ENCODE assay signal across 8 cellular contexts in the genomic region with DNA sequence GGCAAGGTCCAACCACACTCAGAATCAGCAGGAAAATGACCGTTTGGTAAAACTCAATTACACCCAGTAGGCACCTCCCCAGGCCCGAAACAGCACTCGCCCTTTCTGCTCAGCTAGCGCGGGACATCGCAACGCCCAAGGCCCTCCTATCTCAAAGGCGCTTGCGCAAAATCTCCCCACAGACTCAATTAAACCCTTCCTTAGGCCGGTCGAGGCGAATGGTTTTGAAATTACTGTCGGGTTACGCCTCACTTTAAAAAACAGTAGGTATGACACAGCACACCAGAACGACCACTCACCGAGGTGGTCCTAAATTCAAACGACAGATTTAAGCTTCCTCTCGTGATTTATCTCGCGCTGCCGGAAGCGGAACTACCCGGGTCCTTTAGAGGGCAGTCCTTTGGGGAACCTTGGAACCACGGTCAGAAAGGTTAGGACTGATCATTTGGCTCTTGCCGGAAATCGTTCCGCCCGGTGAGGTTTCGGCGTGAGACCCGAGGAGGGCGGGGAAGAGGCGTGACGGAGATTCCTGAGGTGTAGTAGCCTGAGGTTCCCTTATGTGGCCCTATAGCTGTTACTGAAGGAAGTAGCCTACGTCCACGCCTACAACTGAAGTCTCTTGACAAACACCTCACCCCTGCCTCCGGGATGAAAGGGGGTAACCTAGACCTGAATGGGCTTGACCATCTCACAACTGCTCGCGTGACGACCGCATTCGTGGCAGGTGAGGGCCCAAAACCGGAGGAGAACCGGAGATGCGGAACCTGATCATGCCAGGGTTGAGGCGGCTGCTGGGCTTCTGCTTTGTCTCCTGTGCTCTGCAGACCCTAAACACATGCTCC. TPM values are rescaled to one million over a fixed set of nuclear protein-coding genes. Genes with fewer than 3 reads are reported as not detected.
DNase-seq lines count a peak whose midpoint lies in the region; ATAC-seq, FAIRE-seq and TF ChIP-seq lines count a peak whose summit lies in the region.

A gene with protein sequence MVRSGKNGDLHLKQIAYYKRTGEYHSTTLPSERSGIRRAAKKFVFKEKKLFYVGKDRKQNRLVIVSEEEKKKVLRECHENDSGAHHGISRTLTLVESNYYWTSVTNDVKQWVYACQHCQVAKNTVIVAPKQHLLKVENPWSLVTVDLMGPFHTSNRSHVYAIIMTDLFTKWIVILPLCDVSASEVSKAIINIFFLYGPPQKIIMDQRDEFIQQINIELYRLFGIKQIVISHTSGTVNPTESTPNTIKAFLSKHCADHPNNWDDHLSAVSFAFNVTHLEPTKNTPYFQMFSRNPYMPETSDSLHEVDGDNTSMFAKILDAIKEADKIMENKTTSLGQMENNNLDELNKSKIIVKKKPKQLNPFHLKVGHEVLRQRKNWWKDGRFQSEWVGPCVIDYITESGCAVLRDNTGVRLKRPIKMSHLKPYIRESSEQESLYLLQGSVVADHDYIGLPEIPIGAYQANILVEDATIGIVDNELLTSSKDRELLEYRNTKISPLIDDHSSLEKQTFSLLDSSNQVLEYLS (minus strand): TSS at position 374 of the 842 bp plus-strand sequence. CDS start 11,431 bp downstream, outside the sequence.
A gene (plus strand): TSS at position 537 of the 842 bp plus-strand sequence. CDS start 9,289 bp downstream, outside the sequence.

- H3K4me1 ChIP-seq in small intestine (ENCODE audit: control insufficient read depth in 2 of 2, insufficient read depth in 1 of 2, low read depth in 1 of 2, low read length in 1 of 2): peaks cover 0 to 8% of the 10 kb centered on the region in 2 donors

- H3K27me3 ChIP-seq in WERI-Rb-1 (ENCODE audit: insufficient read depth, low read depth, severe bottlenecking) (no peaks in the 10 kb centered on the region), bronchial epithelial cell (ENCODE audit: control insufficient read depth, insufficient read depth, low read length) (no peaks in the 10 kb centered on the region), small intestine (ENCODE audit: control insufficient read depth in 2 of 2, insufficient read depth in 2 of 2, low read length in 2 of 2) (no peaks in the 10 kb centered on the region)

- CTCF ChIA-PET in AG04449 (lab: Yijun Ruan, JAX): interaction anchor here (0.8 to 3.2 kb wide), 6 partner anchors 9 to 357 kb away, joined by 3 to 19 read pairs (median 3); no protein-coding TSS in a partner anchor

- H3K27ac ChIP-seq in WERI-Rb-1 (peak within 1 kb of the TSS; percentile 97), small intestine (ENCODE audit: low read depth in 1 of 2, low read length in 1 of 2) (peak within 1 kb of the TSS; percentile 79 to 98)

- DNase-seq in AG04449 (ENCODE audit: low read depth, low spot score): peak; percentile 91
- peak; percentile 97 for DNase-seq in NCI-H2227 (lab: John Stamatoyannopoulos, UW; ENCODE audit: unreplicated experiment)
- peak; percentile 96 for DNase-seq in WERI-Rb-1
- DNase-seq in bronchial epithelial cell (ENCODE audit: low read depth): peak; percentile 96
- DNase-seq in iPS-NIHi11 (ENCODE audit: low spot score): peak; percentile 88
- DNase-seq in small intestine: peak; percentile 99

- POLR2A ChIA-PET in AG04449 (lab: Yijun Ruan, JAX): interaction anchor here (0.6 to 1.4 kb wide), 5 partner anchors 9 to 254 kb away, joined by 3 to 5 read pairs (median 3); no protein-coding TSS in a partner anchor

- H3K9me3 ChIP-seq in WERI-Rb-1 (ENCODE audit: severe bottlenecking) (no peaks in the 10 kb centered on the region), small intestine (ENCODE audit: control insufficient read depth, low read depth) (no peaks in the 10 kb centered on the region)

- H3K4me3 ChIP-seq in AG04449 (ENCODE audit: low read depth, low read length): peak within 1 kb of the TSS; percentile 88
- peak within 1 kb of the TSS; percentile 98 for H3K4me3 ChIP-seq in WERI-Rb-1 (ENCODE audit: low read depth, low read length)
- peak within 1 kb of the TSS; percentile 80 for H3K4me3 ChIP-seq in bronchial epithelial cell (ENCODE audit: low read depth, low read length)
- H3K4me3 ChIP-seq in small intestine (ENCODE audit: low read depth in 1 of 2, low read length in 2 of 2): peak within 1 kb of the TSS; percentile 58 to 75

- FAIRE-seq in bronchial epithelial cell (lab: Jason Lieb, UNC) (peak; percentile 94), small intestine (lab: Jason Lieb, UNC) (peak; percentile 36)

- ATAC-seq in GM18873 (IDR thresholded peaks at IDR 0.05; ENCODE audit: low FRiP score, unreplicated experiment) (peak; percentile 94), HG03139 (IDR thresholded peaks at IDR 0.05; ENCODE audit: unreplicated experiment) (peak; percentile 87)

- H3K36me3 ChIP-seq in WERI-Rb-1: no peaks in the 10 kb centered on the region
- no peaks in the 10 kb centered on the region for H3K36me3 ChIP-seq in bronchial epithelial cell (ENCODE audit: control insufficient read depth, insufficient read depth, low read length)
- no peaks in the 10 kb centered on the region for H3K36me3 ChIP-seq in small intestine (ENCODE audit: control insufficient read depth in 2 of 2, insufficient read depth in 2 of 2, low read length in 2 of 2)

- TF ChIP-seq CTCF in AG04449 (IDR thresholded peaks at IDR 0.05; ENCODE audit: insufficient read depth, low read length, missing control alignments): no peak
- TF ChIP-seq CTCF in WERI-Rb-1 (IDR thresholded peaks at IDR 0.05; ENCODE audit: low read depth, low read length): no peak
- no peak for TF ChIP-seq CTCF in bronchial epithelial cell (IDR thresholded peaks at IDR 0.05; ENCODE audit: insufficient read depth, low read length, severe bottlenecking)

- WGBS in small intestine, 3 donors: 0% methylated on average over 46 of the region's 46 CpGs

RNA-seq across cellular contexts. Expression of the first gene that starts in this region (rescaled TPM):
- total RNA-seq in bronchial epithelial cell: 5.0 and 6.5 TPM in 2 replicates
- 1 to 10 TPM; 2.7 to 3.8 (median 3.2) TPM for polyA plus RNA-seq in small intestine

RNA-seq across cellular contexts. Expression of the second gene that starts in this region (rescaled TPM):
- total RNA-seq in bronchial epithelial cell: 11.9 and 20.3 TPM in 2 replicates
- 10 to 100 TPM; 11.9 to 17.9 (median 14.3) TPM for polyA plus RNA-seq in small intestine

Comparison
In these comparisons a context has a peak if more than half of its experiments do, and no peak if none do; other contexts are left out.
1. Peak in every context shown above with its lines: DNase-seq, ATAC-seq, H3K4me3 ChIP-seq and H3K27ac ChIP-seq.